ENCODE assay signal across 1 cellular context in genomic region chr11:12806113-12806512, GRCh38.
TF ChIP-seq lines count a peak whose summit lies in the region.

No MANE protein-coding gene starts in this region.

TF ChIP-seq in HCT116, 20 proteins besides CTCF, POLR2A, EP300 and RAD21 (continued from another document):
- TF ChIP-seq ZFX (IDR thresholded peaks at IDR 0.05): no peak
- TF ChIP-seq MAX (IDR thresholded peaks at IDR 0.05): no peak
